8 cellular contexts compared by ENCODE assay signal in the genomic region with DNA sequence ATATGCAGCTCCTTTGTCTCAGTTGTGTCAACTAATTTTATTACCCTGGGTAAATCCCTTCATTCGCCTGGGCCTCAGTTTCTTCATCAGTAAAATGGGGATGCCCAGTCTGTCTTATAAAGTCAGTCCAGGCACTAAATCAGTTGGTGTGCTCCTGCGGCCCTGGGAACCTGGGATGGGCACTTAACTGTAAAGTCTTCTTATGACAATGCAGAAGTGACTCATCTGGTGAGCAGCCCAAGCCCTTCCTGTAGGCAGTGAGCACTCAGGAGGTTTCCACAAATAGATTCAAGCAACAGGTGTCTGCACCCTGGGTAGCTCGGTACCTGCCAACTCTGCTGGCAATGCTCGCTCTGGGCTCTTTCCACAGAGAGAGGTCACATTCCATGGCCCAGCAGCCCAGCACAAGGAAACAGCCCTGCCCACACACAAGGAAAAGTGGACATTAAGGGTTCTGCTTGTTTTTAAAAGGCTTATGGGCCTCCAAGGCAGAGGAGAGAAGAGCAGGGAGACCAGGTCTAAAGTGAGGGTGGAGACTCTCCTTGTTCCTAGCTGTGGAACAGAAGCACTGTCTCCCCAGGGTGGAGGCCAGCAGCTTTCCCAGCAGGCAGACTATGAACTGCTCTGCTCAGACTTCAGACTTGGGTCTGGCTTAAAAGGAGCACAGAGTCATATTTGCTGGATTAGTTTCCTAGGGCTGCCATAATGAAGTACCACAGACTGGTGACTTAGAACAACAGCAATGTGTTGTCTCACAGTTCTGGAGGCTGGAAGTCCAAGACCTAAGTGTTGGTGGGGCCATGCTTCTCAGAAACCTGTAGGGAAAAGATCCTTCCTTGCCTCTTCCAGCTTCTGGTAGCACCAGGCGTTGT.
A peak's percentile ranks its signal among the peaks of the same experiment; 100 is the strongest.
DNase-seq lines count a peak whose midpoint lies in the region; ATAC-seq and TF ChIP-seq lines count a peak whose summit lies in the region.

No MANE protein-coding gene starts in this region.

- ATAC-seq in GM21381 (IDR thresholded peaks at IDR 0.05; ENCODE audit: unreplicated experiment) = peak; percentile 95
- ATAC-seq in HG03460 (IDR thresholded peaks at IDR 0.05; ENCODE audit: unreplicated experiment) = peak; percentile 95
- ATAC-seq in HG02970 (IDR thresholded peaks at IDR 0.05; ENCODE audit: low FRiP score, unreplicated experiment) = no peak

- no peak overlapping the region for H3K4me3 ChIP-seq in astrocyte of the spinal cord (ENCODE audit: low read depth, low read length)
- H3K4me3 ChIP-seq in effector memory CD4-positive, alpha-beta T cell (ENCODE audit: insufficient read depth, low read depth, low read length, poor library complexity, severe bottlenecking) = no peak overlapping the region

- H3K4me1 ChIP-seq in effector memory CD4-positive, alpha-beta T cell (ENCODE audit: control insufficient read depth, insufficient read depth, low read length, poor library complexity, severe bottlenecking) = no peaks in the 10 kb centered on the region

- DNase-seq in Daoy (ENCODE audit: low read depth) (peak; percentile 85), astrocyte of the spinal cord (ENCODE audit: low read depth, low spot score) (peak; percentile 92), non-pigmented ciliary epithelial cell (ENCODE audit: low read depth) (peak; percentile 65), KG1 (lab: John Stamatoyannopoulos, UW) (no peak)
- DNase-seq in effector memory CD4-positive, alpha-beta T cell = no peak

- in situ Hi-C loops in astrocyte of the spinal cord (cut with HindIII; ENCODE audit: low sequenced_read_pairs) = no loop called here

- peaks cover 4% of the 10 kb centered on the region for H3K27me3 ChIP-seq in effector memory CD4-positive, alpha-beta T cell (replicated peaks; ENCODE audit: control insufficient read depth, insufficient read depth, low read length, poor library complexity, severe bottlenecking)

- TF ChIP-seq CTCF in astrocyte of the spinal cord (IDR thresholded peaks at IDR 0.05; ENCODE audit: low read depth, low read length) = no peak

- H3K36me3 ChIP-seq in effector memory CD4-positive, alpha-beta T cell (ENCODE audit: control insufficient read depth, insufficient read depth, low read length) = no peaks in the 10 kb centered on the region

- H3K9me3 ChIP-seq in effector memory CD4-positive, alpha-beta T cell (ENCODE audit: control insufficient read depth, low read length) = no peaks in the 10 kb centered on the region

- no peak overlapping the region for H3K27ac ChIP-seq in effector memory CD4-positive, alpha-beta T cell (ENCODE audit: insufficient read depth, low read length, poor library complexity, severe bottlenecking)

Comparison
In these comparisons a context has a peak if more than half of its experiments do, and no peak if none do; other contexts are left out.
1. DNase-seq: peak in Daoy (single experiment), astrocyte of the spinal cord (single experiment) and non-pigmented ciliary epithelial cell (single experiment); none in KG1 (single experiment) and effector memory CD4-positive, alpha-beta T cell (0 of 3).